9 cellular contexts compared by ENCODE assay signal in the genomic region with DNA sequence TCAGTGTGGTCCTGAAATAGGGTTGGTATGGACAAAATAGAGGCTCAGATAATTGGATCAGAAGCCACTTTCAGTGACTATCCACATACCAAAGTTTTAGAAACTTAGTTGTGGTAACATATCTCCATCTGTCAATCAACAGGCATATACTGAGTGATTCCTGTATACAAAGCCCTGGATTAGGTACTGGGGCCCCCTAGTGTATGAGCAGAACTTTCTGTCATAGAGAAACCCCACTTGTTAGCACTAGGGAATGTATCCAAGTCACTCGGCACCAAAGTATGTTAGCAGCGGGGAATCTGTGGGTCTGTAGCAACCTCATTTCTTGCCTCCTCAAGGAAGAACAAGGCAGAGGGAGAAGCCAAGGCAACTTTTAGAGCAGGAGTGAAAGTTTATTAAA. TPM values are rescaled to one million over a fixed set of nuclear protein-coding genes. Genes with fewer than 3 reads are reported as not detected.
DNase-seq lines count a peak whose midpoint lies in the region; ATAC-seq, FAIRE-seq and TF ChIP-seq lines count a peak whose summit lies in the region.
"Had no signal": no experiment of that assay in that cellular context is flagged by ENCODE, and none has a peak within 500 bp of the region (broad histone marks: within the 10 kb centered on the region; RNA-seq: fewer than 3 reads in every experiment).

No MANE protein-coding gene starts in this region.

- no peak overlapping the region for H3K14ac ChIP-seq in neuronal stem cell (ENCODE audit: low read length)

- H3K4me3 ChIP-seq in GM12875 (ENCODE audit: low read depth, low read length): no peak overlapping the region
- H3K4me3 ChIP-seq in esophagus muscularis mucosa: peak overlapping the region; percentile 44 to 55 (median 52)
- peak overlapping the region; percentile 47 to 62 (median 56) for H3K4me3 ChIP-seq in gastrocnemius medialis
- no peak overlapping the region for H3K4me3 ChIP-seq in neuronal stem cell (ENCODE audit: low read length in 2 of 2)

- no peak overlapping the region for H2BK120ac ChIP-seq in neuronal stem cell (ENCODE audit: low read depth, low read length)

- WGBS in esophagus muscularis mucosa: 35% methylated on average over 2 of the region's 2 CpGs
- no CpG with 5 or more reads among the region's 2 CpGs for WGBS in neuronal stem cell (ENCODE audit: extremely low coverage in 2 of 2, insufficient read length in 2 of 2, insufficient replicate concordance in 1 of 2), 2 donors

- no peak for TF ChIP-seq EP300 in esophagus muscularis mucosa (IDR thresholded peaks at IDR 0.05)

- H3K4ac ChIP-seq in neuronal stem cell (ENCODE audit: low read length): no peak overlapping the region

- H3K18ac ChIP-seq in neuronal stem cell (ENCODE audit: low read length): no peak overlapping the region

- H3K9ac ChIP-seq in neuronal stem cell (ENCODE audit: low read depth, low read length, poor library complexity): no peak overlapping the region

- no peak overlapping the region for H3K23ac ChIP-seq in neuronal stem cell (ENCODE audit: low read depth, low read length, poor library complexity)

- ATAC-seq in gastrocnemius medialis (peak; percentile 25 to 57), GM19351 (IDR thresholded peaks at IDR 0.05; ENCODE audit: unreplicated experiment) (no peak), HG02571 (IDR thresholded peaks at IDR 0.05; ENCODE audit: unreplicated experiment) (no peak)
- ATAC-seq: stimulated activated memory B cell treated with anti-CD40 and anti-IgM and Interleukin-4, amounts not matched to agents 10 μg/mL and 1 μg/mL and 100 μg/mL, for 72 hours had no signal

- no peak for TF ChIP-seq POLR2A in esophagus muscularis mucosa (IDR thresholded peaks at IDR 0.05; ENCODE audit: low read depth)
- TF ChIP-seq POLR2A in gastrocnemius medialis (IDR thresholded peaks at IDR 0.05): no peak

- no peaks in the 10 kb centered on the region for H3K9me3 ChIP-seq in esophagus muscularis mucosa
- no peaks in the 10 kb centered on the region for H3K9me3 ChIP-seq in gastrocnemius medialis
- no peaks in the 10 kb centered on the region for H3K9me3 ChIP-seq in neuronal stem cell (replicated peaks in 1 of 2; ENCODE audit: control insufficient read depth in 2 of 2, insufficient read depth in 1 of 2, low read depth in 1 of 2, low read length in 2 of 2)

- H2AK5ac ChIP-seq in neuronal stem cell (ENCODE audit: low read depth, low read length): no peak overlapping the region

- peak; percentile 37 for DNase-seq in NCI-H460 (ENCODE audit: extremely low read depth, low read depth)
- no peak for DNase-seq in esophagus muscularis mucosa (ENCODE audit: extremely low spot score)
- DNase-seq in gastrocnemius medialis: peak in 1 of 2 donors; percentile 46
- no peak for DNase-seq in neuronal stem cell (ENCODE audit: low spot score)
- no peak for DNase-seq in frontal cortex (ENCODE audit: low spot score in 2 of 2)

- H2BK15ac ChIP-seq in neuronal stem cell (ENCODE audit: low read length): no peak overlapping the region

- H2BK12ac ChIP-seq in neuronal stem cell (ENCODE audit: low read length): no peak overlapping the region

- H3K4me1 ChIP-seq in esophagus muscularis mucosa: peaks cover 45 to 67% (median 53%) of the 10 kb centered on the region in 4 donors
- peaks cover 30 to 44% of the 10 kb centered on the region in 2 donors for H3K4me1 ChIP-seq in gastrocnemius medialis
- peaks cover 0 to 2% of the 10 kb centered on the region in 2 donors for H3K4me1 ChIP-seq in neuronal stem cell (ENCODE audit: control insufficient read depth in 2 of 2, insufficient read depth in 1 of 2, low read depth in 1 of 2, low read length in 2 of 2)

- no peak overlapping the region for H2AFZ ChIP-seq in neuronal stem cell (ENCODE audit: low read length)

- no peak overlapping the region for H4K91ac ChIP-seq in neuronal stem cell (ENCODE audit: low read depth, low read length, poor library complexity)

- intact Hi-C loops in esophagus muscularis mucosa (cut with DNase I): no loop called here
- intact Hi-C loops in gastrocnemius medialis (cut with DNase I; ENCODE audit: low total_unique reads): loop anchor here (1.0 to 5.0 kb wide), 2 partner anchors 30 to 143 kb away; no protein-coding TSS in a partner anchor

- FAIRE-seq in frontal cortex (lab: Jason Lieb, UNC): no peak

- no peak overlapping the region for H4K8ac ChIP-seq in neuronal stem cell (ENCODE audit: low read depth, low read length)

- H3K36me3 ChIP-seq in esophagus muscularis mucosa: no peaks in the 10 kb centered on the region
- H3K36me3 ChIP-seq in gastrocnemius medialis: peaks cover 0 to 9% of the 10 kb centered on the region in 2 donors
- no peaks in the 10 kb centered on the region for H3K36me3 ChIP-seq in neuronal stem cell (replicated peaks in 1 of 2; ENCODE audit: control insufficient read depth in 2 of 2, insufficient read depth in 2 of 2, low read length in 2 of 2)

- TF ChIP-seq CTCF in GM12875 (IDR thresholded peaks at IDR 0.05; ENCODE audit: borderline replicate concordance, insufficient read depth, low read depth, low read length) (0 out of 2 replicates have a peak, but pooled peaks have one; percentile 17), esophagus muscularis mucosa (IDR thresholded peaks at IDR 0.05) (peak; percentile 17 to 33 (median 31)), gastrocnemius medialis (IDR thresholded peaks at IDR 0.05 in 4 of 5, conservative IDR thresholded peaks at IDR 0.05 in 1 of 5) (peak; percentile 34 to 60 (median 52))

- H3K79me1 ChIP-seq in neuronal stem cell (ENCODE audit: low read depth, low read length): peaks cover 2% of the 10 kb centered on the region

- no peak overlapping the region for H3K4me2 ChIP-seq in neuronal stem cell (ENCODE audit: insufficient read depth, low read length, poor library complexity, severe bottlenecking)

- in situ Hi-C loops in gastrocnemius medialis (cut with MboI; ENCODE audit: low sequenced_read_pairs in 4 of 4): no loop called here

- H3K27ac ChIP-seq in esophagus muscularis mucosa (replicated peaks in 1 of 4) (peak overlapping the region; percentile 86 to 99 (median 96)), gastrocnemius medialis (peak overlapping the region; percentile 84 to 92 (median 84)), neuronal stem cell (replicated peaks; ENCODE audit: low read length) (no peak overlapping the region)

- no peak overlapping the region for H2BK5ac ChIP-seq in neuronal stem cell (ENCODE audit: low read length)

- H3K27me3 ChIP-seq in esophagus muscularis mucosa (no peaks in the 10 kb centered on the region), gastrocnemius medialis (no peaks in the 10 kb centered on the region), neuronal stem cell (ENCODE audit: control insufficient read depth in 3 of 3, insufficient read depth in 3 of 3, low read depth in 1 of 3, low read length in 3 of 3) (no peaks in the 10 kb centered on the region)

RNA-seq across cellular contexts. Expression of a gene that starts 50.7 kb away (rescaled TPM):
- total RNA-seq in NCI-H460 (2014; rRNA removed; shearing (Covaris generic)): 23.1 and 27.3 TPM in 2 replicates
- 10.9 and 15.3 TPM in 2 replicates for polyA plus RNA-seq in NCI-H460 (2014; cell fraction: nucleus; rRNA removed)
- total RNA-seq in esophagus muscularis mucosa (10 to 100 TPM; 14.5 to 21.2 (median 17.1) TPM), gastrocnemius medialis (10 to 100 TPM; 10.5 to 26.1 (median 13.9) TPM), frontal cortex (1.2 TPM)
- 26.6 TPM for polyA plus RNA-seq in neuronal stem cell (2013, experiment 1 of 2)
- polyA plus RNA-seq in neuronal stem cell (2013, experiment 2 of 2): 31.4 TPM

RNA-seq across cellular contexts. Expression of a gene that starts 53.1 kb away (rescaled TPM):
- 14.1 and 15.8 TPM in 2 replicates for total RNA-seq in NCI-H460 (2014; rRNA removed; shearing (Covaris generic))
- polyA plus RNA-seq in NCI-H460 (2014; cell fraction: nucleus; rRNA removed): 9.8 and 14.0 TPM in 2 replicates
- 1,000 to 10,000 TPM; 2,189 to 3,092 (median 2,823) TPM for total RNA-seq in esophagus muscularis mucosa
- total RNA-seq in gastrocnemius medialis: 1,000 to 10,000 TPM; 2,023 to 8,069 (median 7,102) TPM
- polyA plus RNA-seq in neuronal stem cell (2013, experiment 1 of 2): 97.7 TPM
- 104 TPM for polyA plus RNA-seq in neuronal stem cell (2013, experiment 2 of 2)
- 90.1 TPM for total RNA-seq in frontal cortex

Comparison
In these comparisons a context has a peak if more than half of its experiments do, and no peak if none do; other contexts are left out.
1. H3K4me3 ChIP-seq: peak in esophagus muscularis mucosa (4 of 4) and gastrocnemius medialis (4 of 4); none in GM12875 (single experiment) and neuronal stem cell (0 of 2).
2. ATAC-seq: peak in gastrocnemius medialis (2 of 2); none in GM19351 (single experiment) and HG02571 (single experiment).
3. RNA of a gene that starts 53.1 kb away (total RNA-seq): 2,023 to 8,069 TPM in gastrocnemius medialis and 2,189 to 3,092 TPM in esophagus muscularis mucosa; 90.1 TPM in frontal cortex (single experiment) and 14.1 to 15.8 TPM in NCI-H460; every median in the first group is over 10 times any median in the second.
4. Peak in every context shown above with its lines, with median percentiles within 50 percentile points of each other: CTCF ChIP-seq.